16 cellular contexts compared by ENCODE assay signal in the genomic region with DNA sequence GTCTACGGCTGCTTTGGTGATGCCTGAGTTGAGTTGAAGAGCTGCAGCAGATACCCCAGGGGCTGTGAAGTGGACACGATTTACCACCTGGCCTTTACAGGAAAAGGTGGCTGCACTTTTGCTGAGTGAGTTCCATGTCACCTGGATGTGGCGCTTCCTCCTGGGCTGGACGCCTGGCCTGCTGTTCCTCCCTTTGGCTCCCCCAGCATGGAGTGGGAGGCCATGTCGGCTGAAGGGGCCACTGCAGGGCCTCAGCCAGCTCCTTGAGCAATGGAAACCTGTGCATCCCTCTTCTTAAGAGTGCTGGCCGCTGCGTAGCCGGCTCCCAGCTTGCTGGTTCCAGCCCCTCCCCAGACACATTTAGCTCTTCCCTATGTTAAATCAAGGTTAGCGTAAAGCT.
DNase-seq lines count a peak whose midpoint lies in the region; ATAC-seq and TF ChIP-seq lines count a peak whose summit lies in the region.
"Had no signal": no experiment of that assay in that cellular context is flagged by ENCODE, and none has a peak within 500 bp of the region (broad histone marks: within the 10 kb centered on the region; RNA-seq: fewer than 3 reads in every experiment).

No MANE protein-coding gene starts in this region.

- no peaks in the 10 kb centered on the region for H3K4me1 Mint-ChIP-seq in chondrocyte (ENCODE audit: low read depth)
- H3K4me1 Mint-ChIP-seq: B cell had no signal

- no peaks in the 10 kb centered on the region for H3K36me3 Mint-ChIP-seq in chondrocyte (ENCODE audit: low read depth)

- no peaks in the 10 kb centered on the region for H3K27me3 Mint-ChIP-seq in chondrocyte (ENCODE audit: low read depth)
- H3K27me3 Mint-ChIP-seq: B cell had no signal

- no peak overlapping the region for H3K27ac Mint-ChIP-seq in chondrocyte (ENCODE audit: unreplicated experiment)
- H3K27ac Mint-ChIP-seq: B cell; CD4-positive, alpha-beta T cell; HFFc6 had no signal

- no peak for ATAC-seq in Right ventricle myocardium inferior
- no peak for ATAC-seq in left ventricle myocardium superior
- no peak for ATAC-seq in left lobe of liver
- ATAC-seq: GM12878 had no signal

- intact Hi-C loops in Right ventricle myocardium inferior (cut with DNase I), result no loop called here
- intact Hi-C loops in left ventricle myocardium superior (cut with micrococcal nuclease), result no loop called here
- intact Hi-C loops in posterior vena cava (cut with DNase I), result no loop called here

- no peak for TF ChIP-seq CTCF in chondrocyte (IDR thresholded peaks at IDR 0.05)

- H3K4me3 Mint-ChIP-seq in chondrocyte (ENCODE audit: unreplicated experiment), result no peak overlapping the region
- H3K4me3 Mint-ChIP-seq: B cell; CD4-positive, alpha-beta T cell; HFFc6 had no signal

- DNase-seq in Right ventricle myocardium inferior (ENCODE audit: missing footprints), result peak; percentile 34
- no peak for DNase-seq in left ventricle myocardium superior
- DNase-seq in chondrocyte (ENCODE audit: low spot score), result peak; percentile 65
- peak; percentile 31 for DNase-seq in left lobe of liver (ENCODE audit: low spot score)
- DNase-seq in posterior vena cava (ENCODE audit: low spot score), result peak; percentile 41
- DNase-seq in OCI-M1 (lab: John Stamatoyannopoulos, UW), result no peak
- DNase-seq in stimulated activated CD4-positive, alpha-beta T cell treated with anti-CD3 and anti-CD28 coated beads, Interleukin-1b, Interleukin-23, amount 100 ng/mL, for 48 hours, result no peak
- DNase-seq in NCI-H2227 (lab: John Stamatoyannopoulos, UW; ENCODE audit: unreplicated experiment), result no peak
- DNase-seq: ACHN; C1 segment of cervical spinal cord; CD4-positive, alpha-beta T cell; DMS79; HCEC 1CT; HFFc6 had no signal

- H3K9me3 Mint-ChIP-seq in chondrocyte (ENCODE audit: low read depth), result peaks cover 51% of the 10 kb centered on the region
- H3K9me3 Mint-ChIP-seq: CD4-positive, alpha-beta T cell had no signal

Comparison
In these comparisons a context has a peak if more than half of its experiments do, and no peak if none do; other contexts are left out.
1. DNase-seq: peak in Right ventricle myocardium inferior (single experiment), chondrocyte (single experiment), left lobe of liver (single experiment) and posterior vena cava (single experiment); none in left ventricle myocardium superior (single experiment), OCI-M1 (single experiment), stimulated activated CD4-positive, alpha-beta T cell treated with anti-CD3 and anti-CD28 coated beads, Interleukin-1b, Interleukin-23, amount 100 ng/mL, for 48 hours (single experiment) and NCI-H2227 (single experiment).